8 cellular contexts compared by ENCODE assay signal in genomic region chr7:134174797-134175261, GRCh38. TPM values are rescaled to one million over a fixed set of nuclear protein-coding genes. Genes with fewer than 3 reads are reported as not detected.
DNase-seq lines count a peak whose midpoint lies in the region; ATAC-seq and TF ChIP-seq lines count a peak whose summit lies in the region.

No MANE protein-coding gene starts in this region.

- H3K4me3 Mint-ChIP-seq in chondrocyte (ENCODE audit: unreplicated experiment), result no peak overlapping the region

- no peaks in the 10 kb centered on the region for H3K9me3 Mint-ChIP-seq in chondrocyte (ENCODE audit: low read depth)

- H3K9me3 ChIP-seq in heart left ventricle, result no peaks in the 10 kb centered on the region
- no peaks in the 10 kb centered on the region for H3K9me3 ChIP-seq in aorta (ENCODE audit: control insufficient read depth, low read length)

- DNase-seq in heart left ventricle (no peak), Right ventricle myocardium inferior (ENCODE audit: missing footprints) (no peak), RKO (ENCODE audit: low spot score) (peak; percentile 90), foreskin fibroblast (peak; percentile 90 to 94), aorta (no peak), NCI-H1105 (lab: John Stamatoyannopoulos, UW) (no peak), chondrocyte (ENCODE audit: low spot score) (no peak)

- peaks cover 0 to 15% (median 0%) of the 10 kb centered on the region in 12 donors for H3K4me1 ChIP-seq in heart left ventricle
- H3K4me1 ChIP-seq in aorta (ENCODE audit: control insufficient read depth in 1 of 2, insufficient read depth in 2 of 2, low read length in 2 of 2), result no peaks in the 10 kb centered on the region

- H3K27me3 Mint-ChIP-seq in chondrocyte (ENCODE audit: low read depth), result peaks cover 2% of the 10 kb centered on the region

- no peak overlapping the region for H3K27ac Mint-ChIP-seq in chondrocyte (ENCODE audit: unreplicated experiment)

- peaks cover 9% of the 10 kb centered on the region for H3K4me1 Mint-ChIP-seq in chondrocyte (ENCODE audit: low read depth)

- ATAC-seq in heart left ventricle, result peak in 3 of 4 donors; percentile 55 to 81 (median 59)
- ATAC-seq in Right ventricle myocardium inferior, result no peak
- peak; percentile 85 for ATAC-seq in HG03045 (IDR thresholded peaks at IDR 0.05; ENCODE audit: unreplicated experiment)
- no peak for ATAC-seq in aorta (ENCODE audit: low FRiP score)

- no peak for TF ChIP-seq POLR2A in heart left ventricle (IDR thresholded peaks at IDR 0.05)

- intact Hi-C loops in heart left ventricle (cut with DNase I) (no loop called here), Right ventricle myocardium inferior (cut with DNase I) (no loop called here), aorta (cut with DNase I) (no loop called here)

- 59 to 68% (median 62%) methylated on average over 2 of the region's 2 CpGs for WGBS in heart left ventricle, 4 donors
- 74 to 76% methylated on average over 2 of the region's 2 CpGs for WGBS in aorta, 2 donors

- TF ChIP-seq CTCF in heart left ventricle (IDR thresholded peaks at IDR 0.05) (no peak), foreskin fibroblast (IDR thresholded peaks at IDR 0.05; ENCODE audit: low read depth, low read length) (no peak), chondrocyte (IDR thresholded peaks at IDR 0.05) (no peak)

- H3K36me3 Mint-ChIP-seq in chondrocyte (ENCODE audit: low read depth), result no peaks in the 10 kb centered on the region

- H3K27me3 ChIP-seq in heart left ventricle (no peaks in the 10 kb centered on the region), aorta (ENCODE audit: control insufficient read depth in 1 of 2, insufficient read depth in 2 of 2, low read length in 1 of 2) (no peaks in the 10 kb centered on the region)

- no peak overlapping the region for H3K4me3 ChIP-seq in heart left ventricle
- H3K4me3 ChIP-seq in foreskin fibroblast (ENCODE audit: low read depth in 1 of 2, low read length in 2 of 2), result no peak overlapping the region
- H3K4me3 ChIP-seq in aorta (ENCODE audit: low read length in 2 of 2), result no peak overlapping the region

- H3K36me3 ChIP-seq in heart left ventricle (no peaks in the 10 kb centered on the region), aorta (ENCODE audit: control insufficient read depth in 1 of 2, insufficient read depth in 2 of 2, low read length in 1 of 2) (no peaks in the 10 kb centered on the region)

- H3K27ac ChIP-seq in heart left ventricle (peak overlapping the region in 1 of 12 donors; percentile 31), aorta (ENCODE audit: low read depth in 1 of 2, low read length in 2 of 2) (no peak overlapping the region)

RNA-seq across cellular contexts. Expression of gene LRGUK, which starts 47.7 kb away (rescaled TPM):
- total RNA-seq in heart left ventricle (under 1 TPM in 7 of 9 donors, not detected in 2; 0.12 to 0.51 (median 0.28) TPM), Right ventricle myocardium inferior (0.22 TPM), aorta (1 to 10 TPM in 1 of 2 donors, under 1 TPM in 1; 0.58 to 1.2 TPM), chondrocyte (0.10 to 0.70 TPM (median 0.20 TPM) in 3 replicates)
- polyA plus RNA-seq in heart left ventricle (under 1 TPM in 1 of 2 donors, not detected in 1; 0.03 TPM), aorta (under 1 TPM in 1 of 2 donors, not detected in 1; 0.59 TPM)

Comparison
In these comparisons a context has a peak if more than half of its experiments do, and no peak if none do; other contexts are left out.
1. ATAC-seq: peak in heart left ventricle (3 of 4) and HG03045 (single experiment); none in Right ventricle myocardium inferior (single experiment) and aorta (single experiment).
2. DNase-seq: peak in RKO (single experiment) and foreskin fibroblast (2 of 2); none in heart left ventricle (0 of 5), Right ventricle myocardium inferior (single experiment), aorta (0 of 2), NCI-H1105 (single experiment) and chondrocyte (single experiment).